ENCODE assay signal across 17 cellular contexts in the genomic region with DNA sequence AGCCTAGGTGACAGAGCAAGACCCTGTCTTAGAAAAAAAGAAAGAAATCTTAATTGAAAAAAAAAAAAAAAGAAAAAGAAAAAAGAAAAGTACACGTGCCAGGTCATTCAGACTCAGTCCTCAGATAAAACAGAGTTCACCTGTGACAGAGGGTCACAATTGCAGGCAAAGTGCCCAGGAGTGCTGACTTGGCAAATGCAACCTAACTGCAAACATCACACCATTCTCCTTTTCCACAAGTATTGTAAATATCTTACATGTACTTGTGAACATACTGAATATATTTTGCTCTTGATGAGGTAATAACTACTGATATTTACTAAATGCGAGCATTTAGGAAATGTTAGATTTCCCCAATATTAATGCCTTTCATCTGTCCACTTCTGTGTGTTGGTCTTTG. TPM values are rescaled to one million over a fixed set of nuclear protein-coding genes. Genes with fewer than 3 reads are reported as not detected.
DNase-seq lines count a peak whose midpoint lies in the region; ATAC-seq, FAIRE-seq and TF ChIP-seq lines count a peak whose summit lies in the region.
"Had no signal": no experiment of that assay in that cellular context is flagged by ENCODE, and none has a peak within 500 bp of the region (broad histone marks: within the 10 kb centered on the region; RNA-seq: fewer than 3 reads in every experiment).

No MANE protein-coding gene starts in this region.

- H3K27ac ChIP-seq in C4-2B (peak overlapping the region; percentile 63), SJSA1 (no peak overlapping the region), pancreas (no peak overlapping the region)
- H3K27ac ChIP-seq: BLaER1 treated with 17β-estradiol and CSF1 and Interleukin-3, amounts not matched to agents 10 nM and 100 nM; HL-60 had no signal

- H3K4me1 ChIP-seq in SJSA1 (replicated peaks) (no peaks in the 10 kb centered on the region), pancreas (no peaks in the 10 kb centered on the region), BE2C (no peaks in the 10 kb centered on the region; the same call in 1 of the 2 replicates)

- no peak overlapping the region for H3K4me3 ChIP-seq in SJSA1
- H3K4me3 ChIP-seq in pancreas, result no peak overlapping the region
- no peak overlapping the region for H3K4me3 ChIP-seq in BE2C (ENCODE audit: low read depth, low read length)
- H3K4me3 ChIP-seq: BLaER1 treated with 17β-estradiol and CSF1 and Interleukin-3, amounts not matched to agents 10 nM and 100 nM had no signal

- intact Hi-C loops in pancreas (cut with DNase I), result no loop called here

- DNase-seq in SJSA1 (ENCODE audit: low read depth in 1 of 2, low spot score in 2 of 2) (peak; percentile 70 to 79), left lobe of liver (ENCODE audit: low spot score) (peak; percentile 75), pancreas (peak in 4 of 6 donors; percentile 26 to 61 (median 48)), BE2C (no peak)
- DNase-seq: Calu3; CD4-positive, alpha-beta T cell; DMS 273 treated with DMSO at 0.1 percent for 48 hours; KG1 had no signal

- TF ChIP-seq CTCF in C4-2B (conservative IDR thresholded peaks at IDR 0.05) (no peak), pancreas (IDR thresholded peaks at IDR 0.05) (no peak), BE2C (IDR thresholded peaks at IDR 0.05; ENCODE audit: low read depth, low read length) (no peak)

- peak; percentile 86 for ATAC-seq in left lobe of liver
- peak; percentile 38 to 85 (median 74) for ATAC-seq in pancreas
- ATAC-seq in GM18519 (IDR thresholded peaks at IDR 0.05; ENCODE audit: low FRiP score, unreplicated experiment), result no peak
- no peak for ATAC-seq in GM18861 (IDR thresholded peaks at IDR 0.05; ENCODE audit: unreplicated experiment)
- ATAC-seq: HCT116 had no signal

- no peak for FAIRE-seq in pancreas (lab: Jason Lieb, UNC)
- FAIRE-seq: A204.1 had no signal

- 21 to 24% methylated on average over 2 of the region's 2 CpGs for WGBS in pancreas, 2 donors

- H3K36me3 ChIP-seq in SJSA1, result no peaks in the 10 kb centered on the region
- H3K36me3 ChIP-seq in pancreas, result no peaks in the 10 kb centered on the region
- no peaks in the 10 kb centered on the region for H3K36me3 ChIP-seq in BE2C
- H3K36me3 ChIP-seq: BLaER1 treated with 17β-estradiol and CSF1 and Interleukin-3, amounts not matched to agents 10 nM and 100 nM had no signal

- H3K27me3 ChIP-seq in SJSA1 (replicated peaks), result peaks cover 100% of the 10 kb centered on the region
- H3K27me3 ChIP-seq in pancreas, result no peaks in the 10 kb centered on the region
- peaks cover 16% of the 10 kb centered on the region for H3K27me3 ChIP-seq in BE2C

- H3K9me3 ChIP-seq in SJSA1 (replicated peaks), result peaks cover 15% of the 10 kb centered on the region
- no peaks in the 10 kb centered on the region for H3K9me3 ChIP-seq in pancreas
- no peaks in the 10 kb centered on the region for H3K9me3 ChIP-seq in BE2C
- H3K9me3 ChIP-seq: BLaER1 treated with 17β-estradiol and CSF1 and Interleukin-3, amounts not matched to agents 10 nM and 100 nM had no signal

RNA-seq across cellular contexts. Expression of a gene that starts 9.0 kb away (rescaled TPM):
- total RNA-seq in SJSA1 (2014; rRNA removed; shearing (Covaris generic)), result not detected in 2 replicates
- total RNA-seq in left lobe of liver (0.08 TPM), pancreas (under 1 TPM in 1 of 6 donors, not detected in 5; 0.06 TPM)
- under 1 TPM; 0.04 to 0.12 TPM for polyA plus RNA-seq in pancreas
- polyA plus RNA-seq in BE2C (2012; ENCODE audit: insufficient read depth, insufficient read length, low read depth), result not detected
- total RNA-seq: CD4-positive, alpha-beta T cell; H4 had no signal
- polyA plus RNA-seq: AG04450 had no signal

RNA-seq across cellular contexts. Expression of a gene that starts 49.9 kb away (rescaled TPM):
- total RNA-seq in SJSA1 (2014; rRNA removed; shearing (Covaris generic)), result 83.1 and 143 TPM in 2 replicates
- total RNA-seq in left lobe of liver, result 14.8 TPM
- total RNA-seq in pancreas, result 10 to 100 TPM; 25.6 to 42.1 (median 31.7) TPM
- polyA plus RNA-seq in pancreas, result 10 to 100 TPM; 24.7 to 44.7 TPM
- 57.5 TPM for polyA plus RNA-seq in BE2C (2012; ENCODE audit: insufficient read depth, insufficient read length, low read depth)

Comparison
In these comparisons a context has a peak if more than half of its experiments do, and no peak if none do; other contexts are left out.
1. ATAC-seq: peak in left lobe of liver (single experiment) and pancreas (4 of 4); none in GM18519 (single experiment) and GM18861 (single experiment).